Comparison of ENCODE assay signal across 8 cellular contexts in the genomic region with DNA sequence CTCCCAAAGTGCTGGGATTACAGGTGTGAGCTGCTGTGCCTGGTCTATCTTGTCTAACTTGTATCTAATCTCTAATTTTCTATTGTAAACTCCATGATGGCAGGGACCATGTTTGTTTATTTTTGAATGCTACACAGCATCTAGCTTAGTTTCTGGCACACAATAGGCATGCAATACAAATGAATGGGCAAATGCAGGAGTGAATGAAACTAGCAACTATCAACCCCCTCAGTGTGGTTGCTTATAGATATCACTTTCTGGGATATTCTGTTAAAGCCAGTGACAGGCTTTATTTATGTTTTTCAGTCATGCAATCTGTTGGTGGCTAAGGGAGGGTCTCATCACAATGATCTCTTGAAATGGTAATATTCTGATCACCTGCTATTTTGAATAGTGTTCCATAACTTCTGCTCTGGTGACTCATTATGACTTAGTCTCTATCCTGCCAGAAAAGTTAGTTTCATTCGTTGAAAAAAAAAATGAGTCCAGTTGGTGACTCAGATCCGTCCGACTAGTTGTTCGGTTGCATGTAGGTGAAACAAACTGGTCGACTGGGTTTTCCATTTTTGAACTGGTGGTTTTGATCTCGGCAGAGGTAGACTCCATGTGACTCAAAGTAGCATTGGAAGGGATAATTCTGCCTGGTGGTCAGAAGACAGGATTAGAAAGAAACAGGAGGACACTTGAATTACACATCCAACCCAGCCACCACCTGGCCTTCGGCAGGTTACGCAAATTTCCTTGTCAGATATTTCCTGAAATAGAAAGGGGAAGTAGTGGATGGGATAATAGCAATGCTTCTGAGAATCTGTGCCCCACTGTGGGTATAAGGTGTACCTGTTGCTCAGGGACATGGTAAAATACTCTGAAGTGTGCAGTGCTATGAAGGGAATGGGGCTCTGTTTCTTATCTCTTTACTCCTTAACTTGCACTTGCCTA.
A peak's percentile ranks its signal among the peaks of the same experiment; 100 is the strongest.
DNase-seq lines count a peak whose midpoint lies in the region; ATAC-seq and TF ChIP-seq lines count a peak whose summit lies in the region.

No MANE protein-coding gene starts in this region.

- H3K36me3 ChIP-seq in transverse colon, result no peaks in the 10 kb centered on the region
- H3K36me3 ChIP-seq in colonic mucosa, result no peaks in the 10 kb centered on the region

- TF ChIP-seq CTCF in transverse colon (IDR thresholded peaks at IDR 0.05) (no peak), colonic mucosa (IDR thresholded peaks at IDR 0.05) (no peak)

- H3K27me3 ChIP-seq in transverse colon (no peaks in the 10 kb centered on the region), colonic mucosa (no peaks in the 10 kb centered on the region)

- peak; percentile 61 for ATAC-seq in HG03280 (IDR thresholded peaks at IDR 0.05; ENCODE audit: unreplicated experiment)
- peak; percentile 53 for ATAC-seq in stimulated activated memory B cell treated with anti-CD40 and anti-IgM and Interleukin-4, amounts not matched to agents 10 μg/mL and 1 μg/mL and 100 μg/mL, for 72 hours

- TF ChIP-seq EP300 in transverse colon (IDR thresholded peaks at IDR 0.05; ENCODE audit: low read depth), result no peak

- WGBS in transverse colon (ENCODE audit: low coverage in 1 of 2), 2 donors, result 64 to 67% methylated on average over 6 to 8 of the region's 8 CpGs

- in situ Hi-C loops in transverse colon (cut with MboI; ENCODE audit: low pct_ligation_motif_present in 1 of 4, low pct_unique_long_range_greater_than_20kb in 1 of 4, low sequenced_read_pairs in 3 of 4), result no loop called here

- H3K4me3 ChIP-seq in transverse colon (no peak overlapping the region), colonic mucosa (no peak overlapping the region)

- no peaks in the 10 kb centered on the region for H3K9me3 ChIP-seq in transverse colon
- no peaks in the 10 kb centered on the region for H3K9me3 ChIP-seq in colonic mucosa

- CTCF ChIA-PET in activated CD4-positive, alpha-beta memory T cell treated with anti-CD3 and anti-CD28 coated beads for 36 hours (lab: Charles Lee), result no interaction called here

- POLR2A ChIA-PET in activated CD4-positive, alpha-beta memory T cell treated with anti-CD3 and anti-CD28 coated beads for 36 hours (lab: Charles Lee), result interaction anchor here (0.6 to 1.0 kb wide), 2 partner anchors 65 to 194 kb away, joined by 3 to 5 read pairs; no protein-coding TSS in a partner anchor

- H3K27ac ChIP-seq in transverse colon (no peak overlapping the region), colonic mucosa (no peak overlapping the region)

- intact Hi-C loops in activated CD4-positive, alpha-beta memory T cell treated with anti-CD3 and anti-CD28 coated beads for 36 hours (cut with micrococcal nuclease), result loop anchor here (1.0 to 10.0 kb wide), 7 partner anchors 65 to 886 kb away; no protein-coding TSS in a partner anchor
- intact Hi-C loops in transverse colon (cut with DNase I; ENCODE audit: low total_unique reads) (no loop called here), colonic mucosa (cut with DNase I) (no loop called here)

- H3K36me3 Mint-ChIP-seq in activated CD4-positive, alpha-beta memory T cell treated with anti-CD3 and anti-CD28 coated beads for 36 hours, result peaks cover 3% of the 10 kb centered on the region
- H3K36me3 Mint-ChIP-seq in stimulated activated memory B cell treated with anti-CD40 and anti-IgM and Interleukin-4, amounts not matched to agents 10 μg/mL and 1 μg/mL and 100 μg/mL, for 72 hours, result no peaks in the 10 kb centered on the region

- H3K4me3 Mint-ChIP-seq in activated CD4-positive, alpha-beta memory T cell treated with anti-CD3 and anti-CD28 coated beads for 36 hours, result peak overlapping the region; percentile 38
- no peak overlapping the region for H3K4me3 Mint-ChIP-seq in stimulated activated memory B cell treated with anti-CD40 and anti-IgM and Interleukin-4, amounts not matched to agents 10 μg/mL and 1 μg/mL and 100 μg/mL, for 72 hours

- H3K9ac ChIP-seq in colonic mucosa (ENCODE audit: low read depth in 2 of 2, low read length in 2 of 2), result no peak overlapping the region

- TF ChIP-seq POLR2A in transverse colon (IDR thresholded peaks at IDR 0.05), result no peak

- peak; percentile 29 for DNase-seq in activated T-cell treated with anti-CD3 and anti-CD28 coated beads for 48 hours (ENCODE audit: low read depth)
- no peak for DNase-seq in activated T-cell treated with anti-CD3 and anti-CD28 coated beads for 4 hours
- DNase-seq in activated CD4-positive, alpha-beta memory T cell treated with anti-CD3 and anti-CD28 coated beads for 36 hours, result peak; percentile 71
- no peak for DNase-seq in transverse colon
- DNase-seq in GM03348 (ENCODE audit: low spot score), result no peak
- no peak for DNase-seq in colonic mucosa

- H3K9me3 Mint-ChIP-seq in activated CD4-positive, alpha-beta memory T cell treated with anti-CD3 and anti-CD28 coated beads for 36 hours, result no peaks in the 10 kb centered on the region
- peaks cover 2% of the 10 kb centered on the region for H3K9me3 Mint-ChIP-seq in stimulated activated memory B cell treated with anti-CD40 and anti-IgM and Interleukin-4, amounts not matched to agents 10 μg/mL and 1 μg/mL and 100 μg/mL, for 72 hours

- H3K4me1 Mint-ChIP-seq in activated CD4-positive, alpha-beta memory T cell treated with anti-CD3 and anti-CD28 coated beads for 36 hours (ENCODE audit: low read depth), result peaks cover 42% of the 10 kb centered on the region
- H3K4me1 Mint-ChIP-seq in stimulated activated memory B cell treated with anti-CD40 and anti-IgM and Interleukin-4, amounts not matched to agents 10 μg/mL and 1 μg/mL and 100 μg/mL, for 72 hours, result peaks cover 7% of the 10 kb centered on the region

- H3K27ac Mint-ChIP-seq in activated CD4-positive, alpha-beta memory T cell treated with anti-CD3 and anti-CD28 coated beads for 36 hours, result peak overlapping the region; percentile 50
- H3K27ac Mint-ChIP-seq in stimulated activated memory B cell treated with anti-CD40 and anti-IgM and Interleukin-4, amounts not matched to agents 10 μg/mL and 1 μg/mL and 100 μg/mL, for 72 hours, result no peak overlapping the region

- H3K4me1 ChIP-seq in transverse colon, result no peaks in the 10 kb centered on the region
- H3K4me1 ChIP-seq in colonic mucosa, result no peaks in the 10 kb centered on the region

- H3K27me3 Mint-ChIP-seq in activated CD4-positive, alpha-beta memory T cell treated with anti-CD3 and anti-CD28 coated beads for 36 hours, result peaks cover 9% of the 10 kb centered on the region
- peaks cover 37% of the 10 kb centered on the region for H3K27me3 Mint-ChIP-seq in stimulated activated memory B cell treated with anti-CD40 and anti-IgM and Interleukin-4, amounts not matched to agents 10 μg/mL and 1 μg/mL and 100 μg/mL, for 72 hours

Comparison
In these comparisons a context has a peak if more than half of its experiments do, and no peak if none do; other contexts are left out.
1. DNase-seq: peak in activated T-cell treated with anti-CD3 and anti-CD28 coated beads for 48 hours (single experiment) and activated CD4-positive, alpha-beta memory T cell treated with anti-CD3 and anti-CD28 coated beads for 36 hours (single experiment); none in activated T-cell treated with anti-CD3 and anti-CD28 coated beads for 4 hours (single experiment), transverse colon (single experiment), GM03348 (single experiment) and colonic mucosa (single experiment).